ENCODE assay signal across 18 cellular contexts in genomic region chr10:75291800-75292199, GRCh38.
"Had no signal": no experiment of that assay in that cellular context is flagged by ENCODE, and none has a peak within 500 bp of the region (broad histone marks: within the 10 kb centered on the region; RNA-seq: fewer than 3 reads in every experiment).

No MANE protein-coding gene starts in this region.

- H3K4me3 Mint-ChIP-seq: activated CD4-positive, alpha-beta T cell treated with anti-CD3 and anti-CD28 coated beads for 36 hours; activated naive CD8-positive, alpha-beta T cell treated with anti-CD3 and anti-CD28 coated beads for 36 hours; activated T-cell treated with anti-CD3 and anti-CD28 coated beads, Interleukin-2, amount 50 U/mL, for 24 hours; activated T-helper 17 cell treated with anti-CD3 and anti-CD28 coated beads, Interleukin-2, amount 50 U/mL, for 72 hours; central memory CD8-positive, alpha-beta T cell; naive thymus-derived CD4-positive, alpha-beta T cell; stimulated activated naive CD8-positive, alpha-beta T cell treated with anti-CD3 and anti-CD28 coated beads, Interleukin-15, Interleukin-2, amounts not matched to agents 100 ng/mL and 50 ng/mL, for 24 hours; WTC11 had no signal

- H3K36me3 Mint-ChIP-seq: activated naive CD8-positive, alpha-beta T cell treated with anti-CD3 and anti-CD28 coated beads for 36 hours; immature natural killer cell; WTC11 had no signal

- H3K9me3 Mint-ChIP-seq: immature natural killer cell had no signal

- H3K4me1 Mint-ChIP-seq: activated naive CD8-positive, alpha-beta T cell treated with anti-CD3 and anti-CD28 coated beads for 36 hours; activated T-helper 17 cell treated with anti-CD3 and anti-CD28 coated beads, Interleukin-2, amount 50 U/mL, for 72 hours; central memory CD8-positive, alpha-beta T cell had no signal

- H3K27ac Mint-ChIP-seq: activated CD4-positive, alpha-beta T cell treated with anti-CD3 and anti-CD28 coated beads for 36 hours; activated naive CD8-positive, alpha-beta T cell treated with anti-CD3 and anti-CD28 coated beads for 36 hours; activated T-cell treated with anti-CD3 and anti-CD28 coated beads, Interleukin-2, amount 50 U/mL, for 24 hours; activated T-helper 17 cell treated with anti-CD3 and anti-CD28 coated beads, Interleukin-2, amount 50 U/mL, for 72 hours; immature natural killer cell; naive thymus-derived CD4-positive, alpha-beta T cell; stimulated activated naive CD8-positive, alpha-beta T cell treated with anti-CD3 and anti-CD28 coated beads, Interleukin-15, Interleukin-2, amounts not matched to agents 100 ng/mL and 50 ng/mL, for 24 hours; WTC11 had no signal

- DNase-seq: activated CD4-positive, alpha-beta T cell treated with anti-CD3 and anti-CD28 coated beads for 36 hours; activated CD4-positive, alpha-beta T cell treated with anti-CD3 and anti-CD28 coated beads, Interleukin-2, amount 50 U/mL, for 4 hours; activated CD8-positive, alpha-beta memory T cell treated with anti-CD3 and anti-CD28 coated beads for 24 hours; activated CD8-positive, alpha-beta memory T cell treated with anti-CD3 and anti-CD28 coated beads, Interleukin-2, amount 50 U/mL, for 4 hours; activated naive CD4-positive, alpha-beta T cell treated with Interleukin-2 at 50 U/mL for 16 hours; activated naive CD8-positive, alpha-beta T cell treated with anti-CD3 and anti-CD28 coated beads for 36 hours; activated T-cell treated with anti-CD3 and anti-CD28 coated beads, Interleukin-2, amount 50 U/mL, for 24 hours; effector memory CD4-positive, alpha-beta T cell; foreskin keratinocyte; immature natural killer cell; left ventricle myocardium inferior; naive thymus-derived CD4-positive, alpha-beta T cell; ovary; stimulated activated CD4-positive, alpha-beta T cell treated with anti-CD3 and anti-CD28 coated beads, Interleukin-4, amount 100 ng/mL, for 24 hours had no signal
